ENCODE assay signal across 8 cellular contexts in the genomic region with DNA sequence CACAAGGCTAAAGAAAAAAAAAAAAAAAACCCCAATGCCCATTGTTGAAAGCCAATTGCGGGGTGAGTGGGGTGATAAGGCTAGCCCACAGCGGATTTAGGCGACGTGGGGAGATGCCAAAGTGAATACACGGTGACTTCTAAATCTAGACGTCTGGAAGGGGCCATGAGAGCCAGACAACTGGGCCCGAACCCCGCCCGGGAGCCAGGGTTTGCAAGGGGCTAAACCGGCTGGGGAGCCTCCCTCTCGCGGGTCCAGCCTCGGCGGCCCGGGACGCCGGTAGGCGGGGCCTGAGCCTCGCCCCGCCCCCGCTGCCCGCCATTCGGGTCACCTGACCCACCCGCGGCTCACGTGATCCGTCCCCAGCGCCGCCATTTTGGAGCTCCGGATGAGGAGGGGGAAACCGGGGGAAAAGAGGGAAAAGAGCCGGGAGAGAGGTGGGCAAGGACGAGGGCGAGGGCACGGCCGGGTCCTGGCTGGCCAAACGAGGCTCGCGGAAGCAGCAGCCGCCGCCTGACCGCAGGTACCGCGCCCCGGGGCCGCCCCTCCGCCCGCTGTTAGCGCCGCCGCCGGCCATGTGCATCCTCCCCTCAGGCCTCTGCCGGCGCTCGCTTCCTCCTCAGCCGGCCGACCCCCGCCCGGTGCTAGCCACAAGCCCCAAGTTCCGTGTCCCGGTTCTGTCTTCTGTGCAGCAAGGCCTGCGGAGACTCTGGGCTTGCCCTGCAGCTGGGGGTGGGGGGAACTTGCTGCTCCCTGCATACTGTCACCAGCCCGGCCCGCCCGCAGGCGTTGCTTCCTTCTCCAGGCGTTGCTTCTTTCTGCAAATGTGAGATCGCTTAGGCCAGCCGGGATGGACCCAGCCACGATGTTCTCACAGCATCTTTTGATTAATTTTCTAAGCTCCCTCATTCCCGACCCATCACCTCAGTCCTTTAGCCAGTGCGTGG. TPM values are rescaled to one million over a fixed set of nuclear protein-coding genes. Genes with fewer than 3 reads are reported as not detected.
DNase-seq lines count a peak whose midpoint lies in the region; ATAC-seq and TF ChIP-seq lines count a peak whose summit lies in the region.

A gene (plus strand): TSS at position 350 of the 947 bp plus-strand sequence. CDS start 7,221 bp downstream, outside the sequence.

- H3K36me3 ChIP-seq in BE2C, result peaks cover 20% of the 10 kb centered on the region

- no peaks in the 10 kb centered on the region for H3K27me3 ChIP-seq in BE2C

- H3K27ac ChIP-seq in coronary artery, result peak within 1 kb of the TSS; percentile 65 to 83

- DNase-seq in BE2C (peak; percentile 92), NCI-H460 (ENCODE audit: extremely low read depth, low read depth) (peak; percentile 65), coronary artery (ENCODE audit: low spot score) (peak; percentile 84), left kidney (ENCODE audit: low read depth, low spot score) (peak; percentile 95)
- DNase-seq in activated CD4-positive, alpha-beta T cell treated with anti-CD3 and anti-CD28 coated beads for 48 hours, result peak; percentile 90
- DNase-seq in stimulated activated CD4-positive, alpha-beta T cell treated with anti-CD3 and anti-CD28 coated beads, Interleukin-1b, Interleukin-23, amount 100 ng/mL, for 48 hours, result peak; percentile 83

- no peaks in the 10 kb centered on the region; the same call in 1 of the 2 replicates for H3K4me1 ChIP-seq in BE2C

- no peaks in the 10 kb centered on the region for H3K9me3 ChIP-seq in BE2C

- TF ChIP-seq CTCF in BE2C (IDR thresholded peaks at IDR 0.05; ENCODE audit: low read depth, low read length) (no peak), coronary artery (IDR thresholded peaks at IDR 0.05) (no peak)

- H3K4me3 ChIP-seq in BE2C (ENCODE audit: low read depth, low read length) (peak within 1 kb of the TSS; percentile 98), coronary artery (peak within 1 kb of the TSS; percentile 92)

- ATAC-seq in GM19043 (IDR thresholded peaks at IDR 0.05; ENCODE audit: low read depth, unreplicated experiment) (peak; percentile 79), HG03342 (IDR thresholded peaks at IDR 0.05; ENCODE audit: unreplicated experiment) (peak; percentile 86)

RNA-seq across cellular contexts. Expression of the gene that starts here (rescaled TPM):
- polyA plus RNA-seq in BE2C (2012; ENCODE audit: insufficient read depth, insufficient read length, low read depth), result 9.2 TPM
- total RNA-seq in NCI-H460 (2014; rRNA removed; shearing (Covaris generic)), result 7.7 and 10.4 TPM in 2 replicates
- polyA plus RNA-seq in NCI-H460 (2014; cell fraction: nucleus; rRNA removed), result 8.5 and 11.5 TPM in 2 replicates

Comparison
In these comparisons a context has a peak if more than half of its experiments do, and no peak if none do; other contexts are left out.
1. Peak in every context shown above with its lines: DNase-seq, ATAC-seq, H3K4me3 ChIP-seq and H3K27ac ChIP-seq.